ENCODE assay signal across 8 cellular contexts in genomic region chrX:46978341-46979291, GRCh38.
DNase-seq lines count a peak whose midpoint lies in the region; ATAC-seq and TF ChIP-seq lines count a peak whose summit lies in the region.

No MANE protein-coding gene starts in this region.

- intact Hi-C loops in adrenal gland (cut with DNase I) = no loop called here

- peak; percentile 55 for TF ChIP-seq CTCF in AG04449 (IDR thresholded peaks at IDR 0.05; ENCODE audit: insufficient read depth, low read length, missing control alignments)
- TF ChIP-seq CTCF in adrenal gland (IDR thresholded peaks at IDR 0.05) = peak; percentile 58 to 65 (median 61)
- TF ChIP-seq CTCF in hepatocyte (IDR thresholded peaks at IDR 0.05; ENCODE audit: poor library complexity) = peak; percentile 46

- 65 to 77% (median 71%) methylated on average over 8 of the region's 8 CpGs for WGBS in adrenal gland, 4 donors
- 75% methylated on average over 8 of the region's 8 CpGs for WGBS in hepatocyte (ENCODE audit: low lambda C conversion rate, missing lambda C conversion rate)

- H3K4me1 ChIP-seq in adrenal gland (replicated peaks in 1 of 2) (peaks cover 4 to 8% of the 10 kb centered on the region in 2 donors), hepatocyte (ENCODE audit: insufficient read depth) (peaks cover 3% of the 10 kb centered on the region)

- H4K20me1 ChIP-seq in hepatocyte (ENCODE audit: insufficient read depth, poor library complexity, severe bottlenecking) = no peaks in the 10 kb centered on the region

- H3K27ac ChIP-seq in adrenal gland = peak overlapping the region in 4 of 5 donors; percentile 4 to 54 (median 26)
- H3K27ac ChIP-seq in hepatocyte = no peak overlapping the region

- H3K36me3 ChIP-seq in adrenal gland (replicated peaks in 1 of 2) (no peaks in the 10 kb centered on the region), hepatocyte (replicated peaks; ENCODE audit: insufficient read depth, low read depth) (no peaks in the 10 kb centered on the region)

- peaks cover 38% of the 10 kb centered on the region for H3K79me2 ChIP-seq in hepatocyte

- POLR2A ChIA-PET in AG04449 (lab: Yijun Ruan, JAX) = no interaction called here

- H2AFZ ChIP-seq in hepatocyte = no peak overlapping the region

- TF ChIP-seq POLR2A in adrenal gland (IDR thresholded peaks at IDR 0.05) = no peak

- no peaks in the 10 kb centered on the region for H3K9me3 ChIP-seq in adrenal gland (replicated peaks in 1 of 3)
- H3K9me3 ChIP-seq in hepatocyte (ENCODE audit: low read depth) = no peaks in the 10 kb centered on the region

- DNase-seq in AG04449 (ENCODE audit: low read depth, low spot score) (no peak), NCI-H1048 (lab: John Stamatoyannopoulos, UW) (peak; percentile 44), T-helper 1 cell (peak; percentile 25 to 71 (median 42)), adrenal gland (peak; percentile 62 to 88 (median 72)), hepatocyte (ENCODE audit: low spot score) (peak; percentile 66), occipital lobe (lab: John Stamatoyannopoulos, UW) (no peak)
- DNase-seq in stimulated activated CD4-positive, alpha-beta T cell treated with anti-CD3 and anti-CD28 coated beads, Interleukin-15, amount 100 ng/mL, for 1 hour (ENCODE audit: low read depth in 1 of 2, low spot score in 1 of 2) = peak; percentile 15 to 48

- no peaks in the 10 kb centered on the region for H3K9me2 ChIP-seq in hepatocyte (replicated peaks; ENCODE audit: insufficient read depth)

- H3K4me3 ChIP-seq in AG04449 (ENCODE audit: low read depth, low read length) = no peak overlapping the region
- H3K4me3 ChIP-seq in adrenal gland = no peak overlapping the region
- no peak overlapping the region for H3K4me3 ChIP-seq in hepatocyte

- CTCF ChIA-PET in AG04449 (lab: Yijun Ruan, JAX) = interaction anchor here (0.8 to 1.7 kb wide), 8 partner anchors 11 to 65 kb away, joined by 3 to 6 read pairs (median 4); no protein-coding TSS in a partner anchor

- H3K4me2 ChIP-seq in hepatocyte = no peak overlapping the region

- peak; percentile 68 for ATAC-seq in GM18868 (IDR thresholded peaks at IDR 0.05; ENCODE audit: unreplicated experiment)

- H3K27me3 ChIP-seq in adrenal gland (no peaks in the 10 kb centered on the region), hepatocyte (no peaks in the 10 kb centered on the region)

Comparison
In these comparisons a context has a peak if more than half of its experiments do, and no peak if none do; other contexts are left out.
1. DNase-seq: peak in NCI-H1048 (single experiment), T-helper 1 cell (5 of 5), adrenal gland (7 of 7), hepatocyte (single experiment) and stimulated activated CD4-positive, alpha-beta T cell treated with anti-CD3 and anti-CD28 coated beads, Interleukin-15, amount 100 ng/mL, for 1 hour (2 of 2); none in AG04449 (single experiment) and occipital lobe (single experiment).
2. Peak in every context shown above with its lines, with median percentiles within 50 percentile points of each other: CTCF ChIP-seq.